Comparison of ENCODE assay signal across 8 cellular contexts in genomic region chr20:63628246-63628975, GRCh38. TPM values are rescaled to one million over a fixed set of nuclear protein-coding genes. Genes with fewer than 3 reads are reported as not detected.
DNase-seq lines count a peak whose midpoint lies in the region; ATAC-seq lines count a peak whose summit lies in the region.

No MANE protein-coding gene starts in this region.

- peak overlapping the region; percentile 96 for H3K27ac Mint-ChIP-seq in stimulated activated naive CD8-positive, alpha-beta T cell treated with anti-CD3 and anti-CD28 coated beads, Interleukin-15, Interleukin-2, amounts not matched to agents 100 ng/mL and 50 ng/mL, for 24 hours

- peak overlapping the region; percentile 93 for H3K4me3 Mint-ChIP-seq in stimulated activated naive CD8-positive, alpha-beta T cell treated with anti-CD3 and anti-CD28 coated beads, Interleukin-15, Interleukin-2, amounts not matched to agents 100 ng/mL and 50 ng/mL, for 24 hours

- H3K9me3 ChIP-seq in GM23248 (ENCODE audit: low read depth) (no peaks in the 10 kb centered on the region), ectodermal cell (ENCODE audit: control insufficient read depth, low read length) (no peaks in the 10 kb centered on the region), mucosa of rectum (ENCODE audit: control insufficient read depth in 2 of 2, low read length in 2 of 2) (no peaks in the 10 kb centered on the region)

- H3K27ac ChIP-seq in ACC112 (ENCODE audit: low read depth, low read length) (peak overlapping the region; percentile 57), GM23248 (peak overlapping the region; percentile 20), ectodermal cell (ENCODE audit: insufficient read depth, low read depth, low read length, poor library complexity, severe bottlenecking) (no peak overlapping the region), mucosa of rectum (ENCODE audit: low read depth in 2 of 2, low read length in 2 of 2) (peak overlapping the region; percentile 97)

- in situ Hi-C loops in GM23248 (cut with MboI) = no loop called here

- H3K27me3 ChIP-seq in ACC112 (ENCODE audit: insufficient read depth, low read length) = no peaks in the 10 kb centered on the region
- no peaks in the 10 kb centered on the region for H3K27me3 ChIP-seq in GM23248 (replicated peaks; ENCODE audit: insufficient read depth)
- H3K27me3 ChIP-seq in ectodermal cell (ENCODE audit: control insufficient read depth, insufficient read depth, low read length, poor library complexity, severe bottlenecking) = no peaks in the 10 kb centered on the region
- no peaks in the 10 kb centered on the region for H3K27me3 ChIP-seq in mucosa of rectum (ENCODE audit: control insufficient read depth in 2 of 2, insufficient read depth in 2 of 2, low read length in 2 of 2)

- H3K4me1 ChIP-seq in ACC112 (ENCODE audit: control insufficient read depth, insufficient read depth, low read length, unreplicated experiment) (peaks cover 9% of the 10 kb centered on the region), GM23248 (ENCODE audit: insufficient read depth) (peaks cover 7% of the 10 kb centered on the region), ectodermal cell (ENCODE audit: control insufficient read depth, insufficient read depth, low read length) (peaks cover 11% of the 10 kb centered on the region), mucosa of rectum (ENCODE audit: control insufficient read depth in 2 of 2, insufficient read depth in 2 of 2, low read length in 2 of 2) (peaks cover 8 to 12% of the 10 kb centered on the region in 2 donors)

- WGBS in GM23248 (ENCODE audit: low coverage in 1 of 2, low lambda C conversion rate in 2 of 2, missing lambda C conversion rate in 2 of 2), 2 experiments = 14 to 19% methylated on average over 22 of the region's 22 CpGs
- WGBS in ectodermal cell, 2 experiments = 87 to 91% methylated on average over 22 of the region's 22 CpGs

- H3K9ac ChIP-seq in GM23248 (peak overlapping the region; percentile 88), mucosa of rectum (ENCODE audit: low read depth in 1 of 2, low read length in 2 of 2) (peak overlapping the region; percentile 54 to 95)

- H3K9me2 ChIP-seq in GM23248 (ENCODE audit: insufficient read depth) = no peaks in the 10 kb centered on the region

- H3K4me2 ChIP-seq in GM23248 (ENCODE audit: unreplicated experiment) = peak overlapping the region; percentile 91

- peaks cover 11% of the 10 kb centered on the region for H3K36me3 Mint-ChIP-seq in stimulated activated naive CD8-positive, alpha-beta T cell treated with anti-CD3 and anti-CD28 coated beads, Interleukin-15, Interleukin-2, amounts not matched to agents 100 ng/mL and 50 ng/mL, for 24 hours (ENCODE audit: low read depth)

- no peak for ATAC-seq in GM21423 (IDR thresholded peaks at IDR 0.05; ENCODE audit: unreplicated experiment)

- H3K79me2 ChIP-seq in ACC112 (ENCODE audit: control insufficient read depth, insufficient read depth, low read length, unreplicated experiment) (peaks cover 40% of the 10 kb centered on the region), GM23248 (ENCODE audit: insufficient read depth) (peaks cover 58% of the 10 kb centered on the region)

- 0 out of 2 replicates have a peak, but pooled peaks cover 8% of the 10 kb centered on the region for H3F3A ChIP-seq in GM23248 (ENCODE audit: insufficient read depth)

- no peaks in the 10 kb centered on the region for H3K27me3 Mint-ChIP-seq in stimulated activated naive CD8-positive, alpha-beta T cell treated with anti-CD3 and anti-CD28 coated beads, Interleukin-15, Interleukin-2, amounts not matched to agents 100 ng/mL and 50 ng/mL, for 24 hours

- DNase-seq in GM23248 (peak; percentile 80), NCI-H226 (peak; percentile 84)
- DNase-seq in activated CD4-positive, alpha-beta T cell treated with anti-CD3 and anti-CD28 coated beads for 4 hours = peak; percentile 59 to 62

- no peaks in the 10 kb centered on the region for H4K20me1 ChIP-seq in GM23248 (ENCODE audit: insufficient read depth)

- peak overlapping the region; percentile 80 for H2AFZ ChIP-seq in ACC112 (ENCODE audit: low read length, unreplicated experiment)
- H2AFZ ChIP-seq in GM23248 = peak overlapping the region; percentile 79

- H3K4me3 ChIP-seq in ACC112 (ENCODE audit: low read depth, low read length) (peak overlapping the region; percentile 100), GM23248 (peak overlapping the region; percentile 81), ectodermal cell (ENCODE audit: insufficient read depth, low read depth, low read length) (peak overlapping the region; percentile 97), mucosa of rectum (ENCODE audit: low read length in 2 of 2) (peak overlapping the region; percentile 86 to 87)

- H3K36me3 ChIP-seq in ACC112 (ENCODE audit: insufficient read depth, low read length) (no peaks in the 10 kb centered on the region), GM23248 (ENCODE audit: low read depth) (no peaks in the 10 kb centered on the region), ectodermal cell (ENCODE audit: control insufficient read depth, insufficient read depth, low read length) (no peaks in the 10 kb centered on the region), mucosa of rectum (ENCODE audit: control insufficient read depth in 2 of 2, insufficient read depth in 2 of 2, low read length in 2 of 2) (no peaks in the 10 kb centered on the region)

- H3K9me3 Mint-ChIP-seq in stimulated activated naive CD8-positive, alpha-beta T cell treated with anti-CD3 and anti-CD28 coated beads, Interleukin-15, Interleukin-2, amounts not matched to agents 100 ng/mL and 50 ng/mL, for 24 hours = no peaks in the 10 kb centered on the region

- peaks cover 40% of the 10 kb centered on the region for H3K4me1 Mint-ChIP-seq in stimulated activated naive CD8-positive, alpha-beta T cell treated with anti-CD3 and anti-CD28 coated beads, Interleukin-15, Interleukin-2, amounts not matched to agents 100 ng/mL and 50 ng/mL, for 24 hours (ENCODE audit: low read depth)

RNA-seq across cellular contexts. Expression of gene GMEB2, which starts 1.5 kb away (rescaled TPM):
- 13.6 and 15.4 TPM in 2 replicates for total RNA-seq in GM23248 (2014; rRNA removed; shearing (Covaris generic))
- 7.7 and 7.8 TPM in 2 replicates for polyA plus RNA-seq in GM23248 (2016; fragmentation: Nextera tagmentation; extraction: Ambion mirVana)
- 15.7 TPM for polyA plus RNA-seq in ectodermal cell (2013, experiment 1 of 4)
- 14.4 TPM for polyA plus RNA-seq in ectodermal cell (2013, experiment 2 of 4)
- polyA plus RNA-seq in ectodermal cell (2013, experiment 3 of 4) = 11.4 TPM
- polyA plus RNA-seq in ectodermal cell (2013, experiment 4 of 4) = 12.4 TPM

RNA-seq across cellular contexts. Expression of gene STMN3, which starts 24.8 kb away (rescaled TPM):
- 26.8 and 37.6 TPM in 2 replicates for total RNA-seq in GM23248 (2014; rRNA removed; shearing (Covaris generic))
- 18.5 and 18.6 TPM in 2 replicates for polyA plus RNA-seq in GM23248 (2016; fragmentation: Nextera tagmentation; extraction: Ambion mirVana)
- polyA plus RNA-seq in ectodermal cell (2013, experiment 1 of 4) = 6.7 TPM
- polyA plus RNA-seq in ectodermal cell (2013, experiment 2 of 4) = 6.6 TPM
- 8.2 TPM for polyA plus RNA-seq in ectodermal cell (2013, experiment 3 of 4)
- 10.2 TPM for polyA plus RNA-seq in ectodermal cell (2013, experiment 4 of 4)

RNA-seq across cellular contexts. Expression of gene RTEL1, which starts 29.7 kb away (rescaled TPM):
- 15.6 and 30.7 TPM in 2 replicates for total RNA-seq in GM23248 (2014; rRNA removed; shearing (Covaris generic))
- 8.5 and 8.6 TPM in 2 replicates for polyA plus RNA-seq in GM23248 (2016; fragmentation: Nextera tagmentation; extraction: Ambion mirVana)
- 19.4 TPM for polyA plus RNA-seq in ectodermal cell (2013, experiment 1 of 4)
- 17.9 TPM for polyA plus RNA-seq in ectodermal cell (2013, experiment 2 of 4)
- 11.4 TPM for polyA plus RNA-seq in ectodermal cell (2013, experiment 3 of 4)
- polyA plus RNA-seq in ectodermal cell (2013, experiment 4 of 4) = 12.6 TPM

RNA-seq across cellular contexts. Expression of gene HELZ2, which starts 54.4 kb away (rescaled TPM):
- 17.5 and 25.2 TPM in 2 replicates for total RNA-seq in GM23248 (2014; rRNA removed; shearing (Covaris generic))
- 3.0 and 3.7 TPM in 2 replicates for polyA plus RNA-seq in GM23248 (2016; fragmentation: Nextera tagmentation; extraction: Ambion mirVana)
- polyA plus RNA-seq in ectodermal cell (2013, experiment 1 of 4) = 16.5 TPM
- polyA plus RNA-seq in ectodermal cell (2013, experiment 2 of 4) = 15.7 TPM
- 16.9 TPM for polyA plus RNA-seq in ectodermal cell (2013, experiment 3 of 4)
- 19.7 TPM for polyA plus RNA-seq in ectodermal cell (2013, experiment 4 of 4)
